Comparison of ENCODE assay signal across 11 cellular contexts in genomic region chr10:60989400-60989876, GRCh38. TPM values are rescaled to one million over a fixed set of nuclear protein-coding genes. Genes with fewer than 3 reads are reported as not detected.
DNase-seq lines count a peak whose midpoint lies in the region; ATAC-seq and TF ChIP-seq lines count a peak whose summit lies in the region.
"Had no signal": no experiment of that assay in that cellular context is flagged by ENCODE, and none has a peak within 500 bp of the region (broad histone marks: within the 10 kb centered on the region; RNA-seq: fewer than 3 reads in every experiment).

No MANE protein-coding gene starts in this region.

- no peaks in the 10 kb centered on the region for H3K4me1 Mint-ChIP-seq in naive B cell

- H3K4me3 Mint-ChIP-seq in naive B cell, result no peak overlapping the region

- peak overlapping the region in 1 of 6 donors; percentile 16 for H3K27ac Mint-ChIP-seq in naive B cell

- ATAC-seq in GM18520 (IDR thresholded peaks at IDR 0.05; ENCODE audit: unreplicated experiment), result peak; percentile 76
- ATAC-seq in naive B cell (ENCODE audit: low read depth in 2 of 2), result peak; percentile 41 to 94
- ATAC-seq: SK-N-SH treated with all-trans-retinoic acid at 6 μM for 48 hours had no signal

- POLR2A ChIA-PET in HEK293 (lab: Yijun Ruan, JAX), result interaction anchor here (1.1 kb wide), 1 partner anchor 12 kb away, joined by 3 read pairs; no protein-coding TSS in a partner anchor

- peaks cover 0 to 14% (median 0%) of the 10 kb centered on the region in 7 donors for H3K9me3 Mint-ChIP-seq in naive B cell

- CTCF ChIA-PET in HEK293 (lab: Yijun Ruan, JAX), result interaction anchor here (0.6 kb wide), 2 partner anchors 12 to 132 kb away, joined by 3 to 4 read pairs; no protein-coding TSS in a partner anchor

- DNase-seq in NCI-H510A (lab: John Stamatoyannopoulos, UW) (peak; percentile 7), naive B cell (peak; percentile 60), SJCRH30 (no peak), NCI-H1930 (lab: John Stamatoyannopoulos, UW) (no peak), globus pallidus (ENCODE audit: low spot score) (no peak)
- DNase-seq in stimulated activated CD4-positive, alpha-beta T cell treated with anti-CD3 and anti-CD28 coated beads, Interleukin-4, amount 100 ng/mL, for 1 hour, result no peak
- DNase-seq: foreskin melanocyte; stimulated activated naive CD4-positive, alpha-beta T cell treated with Interleukin-2 at 50 U/mL for 16 hours had no signal

- TF ChIP-seq CTCF in HEK293 (tag by site-specific recombination; IDR thresholded peaks at IDR 0.05), result no peak

- H3K36me3 Mint-ChIP-seq in naive B cell, result peaks cover 5 to 8% of the 10 kb centered on the region in 2 donors

- peaks cover 9% of the 10 kb centered on the region for H3K4me1 ChIP-seq in HEK293 (ENCODE audit: control insufficient read depth, insufficient read depth, low read length)
- no peaks in the 10 kb centered on the region for H3K4me1 ChIP-seq in SJCRH30

- H3K27me3 Mint-ChIP-seq in naive B cell, result peaks cover 7 to 10% (median 9%) of the 10 kb centered on the region in 3 donors

- H3K4me3 ChIP-seq in HEK293 (ENCODE audit: low read depth, low read length) (no peak overlapping the region), SJCRH30 (no peak overlapping the region)

- H3K27ac ChIP-seq in HEK293 (ENCODE audit: extremely low read depth, low read depth, low read length) (peak overlapping the region; percentile 20; the same call in 1 of the 2 replicates), SJCRH30 (no peak overlapping the region)

- H3K27me3 ChIP-seq in SJCRH30, result no peaks in the 10 kb centered on the region

- no peaks in the 10 kb centered on the region for H3K9me3 ChIP-seq in HEK293 (ENCODE audit: control insufficient read depth, insufficient read depth, low read depth, low read length)
- no peaks in the 10 kb centered on the region for H3K9me3 ChIP-seq in SJCRH30 (replicated peaks)

- H3K36me3 ChIP-seq in HEK293 (ENCODE audit: control insufficient read depth in 2 of 2, insufficient read depth in 1 of 2, low read length in 2 of 2) (no peaks in the 10 kb centered on the region), SJCRH30 (no peaks in the 10 kb centered on the region)

TF ChIP-seq in HEK293, 187 proteins besides CTCF, POLR2A, EP300 and RAD21 (continues in another document):
- 0 out of 2 replicates have a peak, but pooled peaks have one; percentile 12 for TF ChIP-seq ZNF146 (tag by site-specific recombination; IDR thresholded peaks at IDR 0.05)
- TF ChIP-seq ZNF391 (tag by site-specific recombination; IDR thresholded peaks at IDR 0.05; ENCODE audit: borderline replicate concordance, low read depth), result no peak
- peak; percentile 68; the same call in 1 of the 2 replicates for TF ChIP-seq ZNF610 (tag by site-specific recombination; IDR thresholded peaks at IDR 0.05; ENCODE audit: borderline replicate concordance)
- TF ChIP-seq PATZ1 (tag by site-specific recombination; IDR thresholded peaks at IDR 0.05), result peak; percentile 27; the same call in 1 of the 2 replicates
- TF ChIP-seq ZNF354C (tag by site-specific recombination; IDR thresholded peaks at IDR 0.05; ENCODE audit: borderline replicate concordance, low read depth), result no peak
- no peak for TF ChIP-seq ZNF112 (tag by site-specific recombination; IDR thresholded peaks at IDR 0.05)
- TF ChIP-seq ZNF704 (tag by site-specific recombination; IDR thresholded peaks at IDR 0.05), result no peak
- TF ChIP-seq ZNF580 (tag by site-specific recombination; IDR thresholded peaks at IDR 0.05), result peak; percentile 84; the same call in 1 of the 2 replicates
- TF ChIP-seq ZNF692 (tag by site-specific recombination; IDR thresholded peaks at IDR 0.05), result 0 out of 2 replicates have a peak, but pooled peaks have one; percentile 23
- no peak for TF ChIP-seq ZNF404 (tag by site-specific recombination; IDR thresholded peaks at IDR 0.05)
- TF ChIP-seq SETDB1 (IDR thresholded peaks at IDR 0.05; ENCODE audit: insufficient read length, low read length), result no peak
- TF ChIP-seq ZNF223 (tag by site-specific recombination; IDR thresholded peaks at IDR 0.05), result no peak
- TF ChIP-seq OSR2 (tag by site-specific recombination; IDR thresholded peaks at IDR 0.05), result peak; percentile 98
- TF ChIP-seq ZNF549 (tag by site-specific recombination; IDR thresholded peaks at IDR 0.05), result no peak
- peak; percentile 68; the same call in 1 of the 2 replicates for TF ChIP-seq TRIM28 (IDR thresholded peaks at IDR 0.05; ENCODE audit: borderline replicate concordance, low read length)
- TF ChIP-seq TSHZ1 (tag by site-specific recombination; IDR thresholded peaks at IDR 0.05; ENCODE audit: borderline replicate concordance), result peak; percentile 84
- TF ChIP-seq GFI1B (tag by site-specific recombination; IDR thresholded peaks at IDR 0.05), result 0 out of 2 replicates have a peak, but pooled peaks have one; percentile 31
- no peak for TF ChIP-seq ZNF433 (tag by site-specific recombination; IDR thresholded peaks at IDR 0.05; ENCODE audit: low read depth)
- TF ChIP-seq ZBTB8A (tag by site-specific recombination; IDR thresholded peaks at IDR 0.05), result no peak
- no peak for TF ChIP-seq ZNF274 (IDR thresholded peaks at IDR 0.05; ENCODE audit: low read length)
- TF ChIP-seq ZNF274 (tag by site-specific recombination; IDR thresholded peaks at IDR 0.05; ENCODE audit: borderline replicate concordance), result no peak

RNA-seq across cellular contexts. Expression of gene RHOBTB1, which starts 45.5 kb away (rescaled TPM):
- 1 to 10 TPM in 2 of 6 donors, under 1 TPM in 3, not detected in 1; 0.21 to 2.2 (median 0.69) TPM for polyA plus RNA-seq in naive B cell (ENCODE audit: low read depth in 6 of 6)
- total RNA-seq in SJCRH30 (2014; rRNA removed; shearing (Covaris generic)), result 23.0 and 23.6 TPM in 2 replicates

Comparison
In these comparisons a context has a peak if more than half of its experiments do, and no peak if none do; other contexts are left out.
1. DNase-seq: peak in NCI-H510A (single experiment) and naive B cell (single experiment); none in stimulated activated CD4-positive, alpha-beta T cell treated with anti-CD3 and anti-CD28 coated beads, Interleukin-4, amount 100 ng/mL, for 1 hour (single experiment), SJCRH30 (0 of 2), NCI-H1930 (0 of 2) and globus pallidus (single experiment).